Comparison of ENCODE assay signal across 2 cellular contexts in the genomic region with DNA sequence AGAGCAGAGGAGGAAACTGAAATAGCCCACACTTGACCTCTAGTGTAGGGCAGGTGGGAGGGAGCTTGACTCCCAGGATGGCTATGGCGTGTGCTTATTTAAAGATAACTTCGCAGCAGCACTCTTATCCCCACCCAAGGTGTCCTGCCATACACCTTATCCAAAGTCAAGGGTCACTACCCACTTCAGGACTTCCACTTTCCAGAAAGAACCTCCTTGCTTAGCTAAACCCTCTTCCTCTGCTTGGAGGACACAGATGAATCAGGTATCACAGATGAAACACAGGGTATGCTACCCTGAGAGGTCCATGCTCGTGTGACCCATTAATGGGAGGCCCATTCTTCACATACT.
TF ChIP-seq lines count a peak whose summit lies in the region.

No MANE protein-coding gene starts in this region.

TF ChIP-seq in H1, 55 proteins besides CTCF, POLR2A, EP300 and RAD21:
- TF ChIP-seq NRF1 (IDR thresholded peaks at IDR 0.05; ENCODE audit: low read depth, low read length) (no peak), FOSL1 (IDR thresholded peaks at IDR 0.05; ENCODE audit: insufficient read depth, low read depth, low read length) (no peak), KDM1A (IDR thresholded peaks at IDR 0.05; ENCODE audit: borderline replicate concordance, low read length) (no peak)

TF ChIP-seq in SK-N-SH treated with all-trans-retinoic acid at 6 μM for 48 hours, 23 proteins besides CTCF, POLR2A, EP300 and RAD21:
- TF ChIP-seq ISL1 (CRISPR knock-in tag; IDR thresholded peaks at IDR 0.05) (no peak), ARNTL (CRISPR knock-in tag; IDR thresholded peaks at IDR 0.05; ENCODE audit: borderline replicate concordance, low read depth) (no peak), TOX (CRISPR knock-in tag; IDR thresholded peaks at IDR 0.05; ENCODE audit: borderline replicate concordance) (no peak), CREB5 (CRISPR knock-in tag; IDR thresholded peaks at IDR 0.05; ENCODE audit: low read depth) (no peak), BACH2 (CRISPR knock-in tag; IDR thresholded peaks at IDR 0.05; ENCODE audit: borderline replicate concordance) (no peak), ZNF8 (CRISPR knock-in tag; IDR thresholded peaks at IDR 0.05) (no peak), CSDC2 (CRISPR knock-in tag; IDR thresholded peaks at IDR 0.05) (no peak), SNAI2 (CRISPR knock-in tag; IDR thresholded peaks at IDR 0.05) (no peak), ZFP3 (CRISPR knock-in tag; IDR thresholded peaks at IDR 0.05) (no peak), ZNF565 (CRISPR knock-in tag; conservative IDR thresholded peaks at IDR 0.05; ENCODE audit: low read depth) (no peak), RARB (CRISPR knock-in tag; IDR thresholded peaks at IDR 0.05) (no peak), OSR1 (CRISPR knock-in tag; IDR thresholded peaks at IDR 0.05) (no peak), GLIS3 (CRISPR knock-in tag; IDR thresholded peaks at IDR 0.05) (no peak), ZFP30 (CRISPR knock-in tag; IDR thresholded peaks at IDR 0.05) (no peak), TSHZ2 (CRISPR knock-in tag; IDR thresholded peaks at IDR 0.05) (no peak), ZC3H10 (CRISPR knock-in tag; IDR thresholded peaks at IDR 0.05) (no peak)
- TF ChIP-seq, protein P1, sequence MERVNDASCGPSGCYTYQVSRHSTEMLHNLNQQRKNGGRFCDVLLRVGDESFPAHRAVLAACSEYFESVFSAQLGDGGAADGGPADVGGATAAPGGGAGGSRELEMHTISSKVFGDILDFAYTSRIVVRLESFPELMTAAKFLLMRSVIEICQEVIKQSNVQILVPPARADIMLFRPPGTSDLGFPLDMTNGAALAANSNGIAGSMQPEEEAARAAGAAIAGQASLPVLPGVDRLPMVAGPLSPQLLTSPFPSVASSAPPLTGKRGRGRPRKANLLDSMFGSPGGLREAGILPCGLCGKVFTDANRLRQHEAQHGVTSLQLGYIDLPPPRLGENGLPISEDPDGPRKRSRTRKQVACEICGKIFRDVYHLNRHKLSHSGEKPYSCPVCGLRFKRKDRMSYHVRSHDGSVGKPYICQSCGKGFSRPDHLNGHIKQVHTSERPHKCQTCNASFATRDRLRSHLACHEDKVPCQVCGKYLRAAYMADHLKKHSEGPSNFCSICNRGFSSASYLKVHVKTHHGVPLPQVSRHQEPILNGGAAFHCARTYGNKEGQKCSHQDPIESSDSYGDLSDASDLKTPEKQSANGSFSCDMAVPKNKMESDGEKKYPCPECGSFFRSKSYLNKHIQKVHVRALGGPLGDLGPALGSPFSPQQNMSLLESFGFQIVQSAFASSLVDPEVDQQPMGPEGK (CRISPR knock-in tag; IDR thresholded peaks at IDR 0.05; ENCODE audit: borderline replicate concordance): no peak
- TF ChIP-seq, protein P2, sequence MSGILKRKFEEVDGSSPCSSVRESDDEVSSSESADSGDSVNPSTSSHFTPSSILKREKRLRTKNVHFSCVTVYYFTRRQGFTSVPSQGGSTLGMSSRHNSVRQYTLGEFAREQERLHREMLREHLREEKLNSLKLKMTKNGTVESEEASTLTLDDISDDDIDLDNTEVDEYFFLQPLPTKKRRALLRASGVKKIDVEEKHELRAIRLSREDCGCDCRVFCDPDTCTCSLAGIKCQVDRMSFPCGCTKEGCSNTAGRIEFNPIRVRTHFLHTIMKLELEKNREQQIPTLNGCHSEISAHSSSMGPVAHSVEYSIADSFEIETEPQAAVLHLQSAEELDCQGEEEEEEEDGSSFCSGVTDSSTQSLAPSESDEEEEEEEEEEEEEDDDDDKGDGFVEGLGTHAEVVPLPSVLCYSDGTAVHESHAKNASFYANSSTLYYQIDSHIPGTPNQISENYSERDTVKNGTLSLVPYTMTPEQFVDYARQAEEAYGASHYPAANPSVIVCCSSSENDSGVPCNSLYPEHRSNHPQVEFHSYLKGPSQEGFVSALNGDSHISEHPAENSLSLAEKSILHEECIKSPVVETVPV (CRISPR knock-in tag; IDR thresholded peaks at IDR 0.05): no peak
